8 cellular contexts compared by ENCODE assay signal in the genomic region with DNA sequence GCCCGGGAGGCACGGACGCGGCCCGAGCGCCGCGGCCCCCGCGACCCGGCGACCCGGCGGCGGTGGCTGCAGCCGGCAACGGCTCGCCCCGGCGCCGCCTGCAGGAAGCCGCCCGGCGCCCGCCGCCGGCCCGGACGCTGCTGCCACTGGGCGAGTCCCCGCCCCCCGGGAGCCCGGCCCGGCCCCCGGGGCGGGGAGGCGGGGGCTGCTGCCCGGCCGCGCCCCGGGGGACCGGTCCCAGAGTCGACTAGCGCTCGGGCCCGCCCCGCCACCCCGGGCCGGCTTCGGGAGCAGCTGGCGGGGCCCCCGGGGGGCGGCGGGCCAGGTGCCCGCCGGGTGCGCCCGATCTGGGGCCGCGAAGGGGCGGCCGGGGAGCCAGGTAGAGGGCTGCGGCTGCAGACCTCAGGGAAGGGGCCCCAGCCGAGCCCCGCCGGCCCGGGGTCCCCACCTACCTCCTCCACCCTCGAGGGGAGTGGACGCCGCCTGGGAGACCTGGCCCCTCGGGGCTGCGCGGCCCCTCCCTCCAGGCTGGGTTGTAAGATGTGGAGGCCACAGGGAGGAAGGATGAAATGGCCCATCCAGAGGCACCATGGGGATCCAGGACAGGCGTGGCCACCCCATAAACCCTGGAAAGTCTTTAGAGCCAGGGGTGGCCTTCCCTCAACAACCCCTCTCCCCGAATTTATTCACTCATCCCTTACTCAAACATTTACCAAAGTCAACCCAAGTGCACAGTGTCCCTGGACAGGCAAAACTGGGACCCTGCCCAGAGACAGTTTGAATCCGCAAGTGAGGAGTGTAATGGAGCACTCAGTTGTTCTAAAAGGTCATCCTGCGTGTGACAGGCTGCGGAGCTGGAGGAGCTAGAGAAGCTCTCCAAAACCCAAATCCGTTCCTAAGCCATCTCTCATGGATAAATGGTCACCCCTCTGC. TPM values are rescaled to one million over a fixed set of nuclear protein-coding genes. Genes with fewer than 3 reads are reported as not detected.
A peak's percentile ranks its signal among the peaks of the same experiment; 100 is the strongest.
DNase-seq lines count a peak whose midpoint lies in the region; ATAC-seq and TF ChIP-seq lines count a peak whose summit lies in the region.

A gene with protein sequence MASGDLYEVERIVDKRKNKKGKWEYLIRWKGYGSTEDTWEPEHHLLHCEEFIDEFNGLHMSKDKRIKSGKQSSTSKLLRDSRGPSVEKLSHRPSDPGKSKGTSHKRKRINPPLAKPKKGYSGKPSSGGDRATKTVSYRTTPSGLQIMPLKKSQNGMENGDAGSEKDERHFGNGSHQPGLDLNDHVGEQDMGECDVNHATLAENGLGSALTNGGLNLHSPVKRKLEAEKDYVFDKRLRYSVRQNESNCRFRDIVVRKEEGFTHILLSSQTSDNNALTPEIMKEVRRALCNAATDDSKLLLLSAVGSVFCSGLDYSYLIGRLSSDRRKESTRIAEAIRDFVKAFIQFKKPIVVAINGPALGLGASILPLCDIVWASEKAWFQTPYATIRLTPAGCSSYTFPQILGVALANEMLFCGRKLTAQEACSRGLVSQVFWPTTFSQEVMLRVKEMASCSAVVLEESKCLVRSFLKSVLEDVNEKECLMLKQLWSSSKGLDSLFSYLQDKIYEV (minus strand): TSS at position 148 of the 933 bp plus-strand sequence. CDS start 425 bp downstream, outside the sequence.

- H3K36me3 ChIP-seq in HAP-1 (replicated peaks) = no peaks in the 10 kb centered on the region

- DNase-seq in GM10248 (ENCODE audit: extremely low spot score) (peak; percentile 85), HAP-1 (ENCODE audit: low spot score in 2 of 2) (peak in 1 of 2 experiments; percentile 37), NOMO-1 treated with dmso at 0.1 percent for 144 hours (lab: John Stamatoyannopoulos, UW; ENCODE audit: unreplicated experiment) (peak; percentile 28), glomerular visceral epithelial cell (ENCODE audit: extremely low spot score) (peak; percentile 54), posterior vena cava (ENCODE audit: low spot score) (no peak), superior temporal gyrus (ENCODE audit: extremely low spot score) (no peak)
- DNase-seq in activated effector memory CD4-positive, alpha-beta T cell treated with anti-CD3 and anti-CD28 coated beads, Interleukin-2, amount 50 U/mL, for 16 hours = peak; percentile 83

- peak within 1 kb of the TSS; percentile 39 for H3K4me3 ChIP-seq in HAP-1

- in situ Hi-C loops in HAP-1 (cut with MboI; ENCODE audit: low sequenced_read_pairs) = loop anchor here (25.0 kb wide), 1 partner anchor 108 kb away; no protein-coding TSS in a partner anchor

- CTCF ChIA-PET in GM10248 (lab: Yijun Ruan, JAX) = interaction anchor here (2.7 kb wide), 1 partner anchor 277 kb away, joined by 8 read pairs; no protein-coding TSS in a partner anchor

- intact Hi-C loops in posterior vena cava (cut with DNase I) = no loop called here

- POLR2A ChIA-PET in GM10248 (lab: Yijun Ruan, JAX) = no interaction called here

- ATAC-seq in HG03378 (IDR thresholded peaks at IDR 0.05; ENCODE audit: unreplicated experiment) = no peak

- peaks cover 26% of the 10 kb centered on the region for H3K27me3 ChIP-seq in HAP-1 (ENCODE audit: low read depth)

- TF ChIP-seq CTCF in GM10248 (IDR thresholded peaks at IDR 0.05; ENCODE audit: control extremely low read depth, extremely low read depth, low read depth, missing control alignments) = peak; percentile 24

- no peaks in the 10 kb centered on the region for H3K9me3 ChIP-seq in HAP-1

- H3K4me1 ChIP-seq in HAP-1 = no peaks in the 10 kb centered on the region

RNA-seq across cellular contexts. Expression of the gene that starts here (rescaled TPM):
- total RNA-seq in posterior vena cava = 10 to 100 TPM; 12.1 to 16.0 TPM

Comparison
In these comparisons a context has a peak if more than half of its experiments do, and no peak if none do; other contexts are left out.
1. DNase-seq: peak in GM10248 (single experiment), NOMO-1 treated with dmso at 0.1 percent for 144 hours (single experiment), activated effector memory CD4-positive, alpha-beta T cell treated with anti-CD3 and anti-CD28 coated beads, Interleukin-2, amount 50 U/mL, for 16 hours (single experiment) and glomerular visceral epithelial cell (single experiment); none in posterior vena cava (single experiment) and superior temporal gyrus (single experiment).